Comparison of ENCODE assay signal across 1 cellular context in genomic region chrX:13473666-13474516, GRCh38.
A peak's percentile ranks its signal among the peaks of the same experiment; 100 is the strongest.
TF ChIP-seq lines count a peak whose summit lies in the region.

No MANE protein-coding gene starts in this region.

TF ChIP-seq in GM12878, 131 proteins besides CTCF, POLR2A, EP300 and RAD21 (continued from another document and continues in another):
- TF ChIP-seq REST (IDR thresholded peaks at IDR 0.05; ENCODE audit: low read depth, low read length) (no peak), JUNB (IDR thresholded peaks at IDR 0.05) (no peak), ZBTB40 (IDR thresholded peaks at IDR 0.05; ENCODE audit: borderline replicate concordance) (no peak), NFYA (IDR thresholded peaks at IDR 0.05; ENCODE audit: borderline replicate concordance, low read depth, low read length) (no peak), MEF2B (IDR thresholded peaks at IDR 0.05; ENCODE audit: partially characterized antibody, poor library complexity, severe bottlenecking) (peak; percentile 85), ZNF592 (IDR thresholded peaks at IDR 0.05) (no peak), BCL11A (IDR thresholded peaks at IDR 0.05; ENCODE audit: low read depth, low read length) (no peak), TARDBP (IDR thresholded peaks at IDR 0.05; ENCODE audit: borderline replicate concordance) (no peak), CREM (IDR thresholded peaks at IDR 0.05; ENCODE audit: low read depth) (peak; percentile 44; the same call in 1 of the 2 replicates), E4F1 (IDR thresholded peaks at IDR 0.05; ENCODE audit: borderline replicate concordance, partially characterized antibody) (no peak), MTA3 (IDR thresholded peaks at IDR 0.05; ENCODE audit: borderline replicate concordance, low read length) (peak; percentile 56; the same call in 1 of the 2 replicates), RUNX3 (IDR thresholded peaks at IDR 0.05; ENCODE audit: low read length) (peak; percentile 56), SUPT20H (IDR thresholded peaks at IDR 0.05; ENCODE audit: borderline replicate concordance, control insufficient read depth, low read depth, low read length) (no peak), SREBF2 (IDR thresholded peaks at IDR 0.05; ENCODE audit: low read length) (no peak), EZH2 (IDR thresholded peaks at IDR 0.05; ENCODE audit: borderline replicate concordance, control insufficient read depth, low read depth, low read length) (no peak), RAD51 (IDR thresholded peaks at IDR 0.05) (no peak), IRF5 (IDR thresholded peaks at IDR 0.05; ENCODE audit: borderline replicate concordance) (no peak), TCF7 (IDR thresholded peaks at IDR 0.05; ENCODE audit: borderline replicate concordance) (no peak), ZNF207 (IDR thresholded peaks at IDR 0.05; ENCODE audit: borderline replicate concordance) (no peak), NBN (IDR thresholded peaks at IDR 0.05) (peak; percentile 17; the same call in 1 of the 2 replicates), HDGF (IDR thresholded peaks at IDR 0.05) (no peak), SUZ12 (IDR thresholded peaks at IDR 0.05; ENCODE audit: unreplicated experiment) (no peak), SP1 (IDR thresholded peaks at IDR 0.05; ENCODE audit: low read depth, low read length) (peak; percentile 59), ESRRA (IDR thresholded peaks at IDR 0.05; ENCODE audit: low read length) (no peak), DPF2 (IDR thresholded peaks at IDR 0.05) (0 out of 2 replicates have a peak, but pooled peaks have one; percentile 50), FOXK2 (IDR thresholded peaks at IDR 0.05) (no peak), KAT2A (conservative IDR thresholded peaks at IDR 0.05; ENCODE audit: control insufficient read depth, low read depth, low read length) (no peak), TBL1XR1 (IDR thresholded peaks at IDR 0.05; ENCODE audit: low read depth, low read length) (peak; percentile 51; the same call in 1 of the 2 replicates), PML (IDR thresholded peaks at IDR 0.05; ENCODE audit: low read length) (no peak), USF1 (IDR thresholded peaks at IDR 0.05; ENCODE audit: borderline replicate concordance, extremely low read length, insufficient read depth, low read depth, low read length) (no peak), SMC3 (IDR thresholded peaks at IDR 0.05; ENCODE audit: borderline replicate concordance, low read length) (no peak), RB1 (IDR thresholded peaks at IDR 0.05; ENCODE audit: borderline replicate concordance) (no peak), ZSCAN29 (IDR thresholded peaks at IDR 0.05) (no peak), NKRF (conservative IDR thresholded peaks at IDR 0.05) (no peak), CREB1 (IDR thresholded peaks at IDR 0.05; ENCODE audit: low read depth) (no peak), ZNF274 (IDR thresholded peaks at IDR 0.05; ENCODE audit: insufficient read depth, insufficient read length) (no peak), YY1 (IDR thresholded peaks at IDR 0.05; ENCODE audit: low read depth, low read length) (0 out of 2 replicates have a peak, but pooled peaks have one; percentile 39), PRDM15 (CRISPR knock-in tag; IDR thresholded peaks at IDR 0.05) (no peak)
